In genomic region chr9:23117621-23118020, GRCh38 we compare ENCODE assay signal across 16 cellular contexts.
DNase-seq lines count a peak whose midpoint lies in the region; ATAC-seq and TF ChIP-seq lines count a peak whose summit lies in the region.
"Had no signal": no experiment of that assay in that cellular context is flagged by ENCODE, and none has a peak within 500 bp of the region (broad histone marks: within the 10 kb centered on the region; RNA-seq: fewer than 3 reads in every experiment).

No MANE protein-coding gene starts in this region.

- intact Hi-C loops in heart left ventricle (cut with DNase I) = no loop called here
- intact Hi-C loops in vagina (cut with DNase I) = no loop called here
- intact Hi-C loops in Right ventricle myocardium superior (cut with DNase I) = no loop called here

- H3K9me3 ChIP-seq in heart left ventricle (no peaks in the 10 kb centered on the region), vagina (no peaks in the 10 kb centered on the region)
- H3K9me3 ChIP-seq: SK-N-SH, tibial nerve had no signal

- no peaks in the 10 kb centered on the region for H3K36me3 ChIP-seq in kidney epithelial cell (ENCODE audit: control insufficient read depth, insufficient read depth, low read length)
- H3K36me3 ChIP-seq in heart left ventricle = no peaks in the 10 kb centered on the region
- no peaks in the 10 kb centered on the region for H3K36me3 ChIP-seq in vagina
- H3K36me3 ChIP-seq: cardiac muscle cell, tibial nerve had no signal

- peak; percentile 38 for DNase-seq in A172 (ENCODE audit: low spot score)
- peak; percentile 24 for DNase-seq in LHCN-M2 (ENCODE audit: low read depth)
- peak; percentile 22 for DNase-seq in choroid plexus epithelial cell (ENCODE audit: low read depth)
- DNase-seq in kidney epithelial cell (ENCODE audit: low read depth) = peak; percentile 75
- no peak for DNase-seq in heart left ventricle
- no peak for DNase-seq in vagina (ENCODE audit: extremely low spot score in 2 of 2)
- no peak for DNase-seq in NCI-H1092 (lab: John Stamatoyannopoulos, UW)
- no peak for DNase-seq in Right ventricle myocardium superior
- DNase-seq: naive thymus-derived CD8-positive, alpha-beta T cell; NCI-H2227 treated with DMSO at 0.1 percent for 48 hours; right cardiac atrium; SK-N-SH; stimulated activated CD4-positive, alpha-beta T cell treated with anti-CD3 and anti-CD28 coated beads, Interleukin-4, amount 100 ng/mL, for 24 hours had no signal

- TF ChIP-seq CTCF in choroid plexus epithelial cell (conservative IDR thresholded peaks at IDR 0.05; ENCODE audit: low read depth, low read length) = no peak
- no peak for TF ChIP-seq CTCF in kidney epithelial cell (IDR thresholded peaks at IDR 0.05; ENCODE audit: insufficient read depth, low read length, poor library complexity, severe bottlenecking)
- TF ChIP-seq CTCF in heart left ventricle (IDR thresholded peaks at IDR 0.05) = no peak
- no peak for TF ChIP-seq CTCF in vagina (IDR thresholded peaks at IDR 0.05)

- H3K27ac ChIP-seq in heart left ventricle (no peak overlapping the region), vagina (no peak overlapping the region)
- H3K27ac ChIP-seq: cardiac muscle cell, tibial nerve, VCaP had no signal

- H3K4me3 ChIP-seq in choroid plexus epithelial cell (ENCODE audit: low read depth, low read length) = no peak overlapping the region
- no peak overlapping the region for H3K4me3 ChIP-seq in kidney epithelial cell (ENCODE audit: low read depth, low read length)
- no peak overlapping the region for H3K4me3 ChIP-seq in heart left ventricle
- no peak overlapping the region for H3K4me3 ChIP-seq in vagina
- H3K4me3 ChIP-seq: cardiac muscle cell, tibial nerve had no signal

- no peak for ATAC-seq in heart left ventricle
- no peak for ATAC-seq in Right ventricle myocardium superior (ENCODE audit: poor library complexity)
- ATAC-seq: naive thymus-derived CD8-positive, alpha-beta T cell; right cardiac atrium had no signal

- no peaks in the 10 kb centered on the region for H3K27me3 ChIP-seq in kidney epithelial cell (ENCODE audit: control insufficient read depth, insufficient read depth, low read length)
- no peaks in the 10 kb centered on the region for H3K27me3 ChIP-seq in heart left ventricle
- no peaks in the 10 kb centered on the region for H3K27me3 ChIP-seq in vagina
- H3K27me3 ChIP-seq: cardiac muscle cell, tibial nerve had no signal

- H3K4me1 ChIP-seq in heart left ventricle = no peaks in the 10 kb centered on the region
- H3K4me1 ChIP-seq in vagina = no peaks in the 10 kb centered on the region
- H3K4me1 ChIP-seq: tibial nerve had no signal

- 25 to 29% (median 28%) methylated on average over 2 of the region's 2 CpGs for WGBS in heart left ventricle, 4 donors

- TF ChIP-seq POLR2A in heart left ventricle (IDR thresholded peaks at IDR 0.05) (no peak), vagina (IDR thresholded peaks at IDR 0.05) (no peak)

Comparison
In these comparisons a context has a peak if more than half of its experiments do, and no peak if none do; other contexts are left out.
1. DNase-seq: peak in A172 (single experiment), LHCN-M2 (single experiment), choroid plexus epithelial cell (single experiment) and kidney epithelial cell (single experiment); none in heart left ventricle (0 of 5), vagina (0 of 2), NCI-H1092 (single experiment) and Right ventricle myocardium superior (single experiment).